In genomic region chr10:21230219-21230618, GRCh38 we compare ENCODE assay signal across 23 cellular contexts.
A peak's percentile ranks its signal among the peaks of the same experiment; 100 is the strongest.
DNase-seq lines count a peak whose midpoint lies in the region; ATAC-seq and TF ChIP-seq lines count a peak whose summit lies in the region.
"Had no signal": no experiment of that assay in that cellular context is flagged by ENCODE, and none has a peak within 500 bp of the region (broad histone marks: within the 10 kb centered on the region; RNA-seq: fewer than 3 reads in every experiment).

No MANE protein-coding gene starts in this region.

- H3K27me3 ChIP-seq in GM06990 (replicated peaks; ENCODE audit: control insufficient read depth, insufficient read depth, low read length) (no peaks in the 10 kb centered on the region; the same call in 1 of the 2 replicates), trophoblast cell (ENCODE audit: insufficient read depth, low read length) (no peaks in the 10 kb centered on the region)
- H3K27me3 ChIP-seq: MG63 had no signal

- H3K18ac ChIP-seq in trophoblast cell (ENCODE audit: low read length) = no peak overlapping the region

- H3K79me1 ChIP-seq in trophoblast cell (ENCODE audit: low read length) = no peaks in the 10 kb centered on the region

- H3K4me3 ChIP-seq in GM06990 (replicated peaks; ENCODE audit: low read depth, low read length) (no peak overlapping the region), trophoblast cell (ENCODE audit: low read depth, low read length) (no peak overlapping the region)
- H3K4me3 ChIP-seq: MG63 had no signal

- no peak overlapping the region for H2BK5ac ChIP-seq in trophoblast cell (ENCODE audit: low read depth, low read length, poor library complexity)

- peaks cover 2% of the 10 kb centered on the region for H3K9me3 ChIP-seq in trophoblast cell (ENCODE audit: insufficient read depth, low read depth, low read length)
- H3K9me3 ChIP-seq: MG63 had no signal

- H2AK5ac ChIP-seq in trophoblast cell (ENCODE audit: low read length) = no peak overlapping the region

- no peak overlapping the region for H3K27ac ChIP-seq in trophoblast cell (ENCODE audit: low read depth, low read length)
- H3K27ac ChIP-seq: 22Rv1, C4-2B had no signal

- no peak overlapping the region for H4K8ac ChIP-seq in trophoblast cell (ENCODE audit: low read depth, low read length)

- no peak overlapping the region for H4K12ac ChIP-seq in trophoblast cell (ENCODE audit: low read depth, low read length)

- ATAC-seq in GM18858 (IDR thresholded peaks at IDR 0.05; ENCODE audit: unreplicated experiment) (peak; percentile 74), GM21526 (IDR thresholded peaks at IDR 0.05; ENCODE audit: low FRiP score, unreplicated experiment) (peak; percentile 69), HG03066 (IDR thresholded peaks at IDR 0.05; ENCODE audit: low read depth, unreplicated experiment) (peak; percentile 54)

- H3K4me2 ChIP-seq in trophoblast cell (ENCODE audit: low read length) = no peak overlapping the region

- H3K36me3 ChIP-seq in GM06990 (ENCODE audit: control insufficient read depth, insufficient read depth, low read length) = no peaks in the 10 kb centered on the region
- peaks cover 0 to 2% of the 10 kb centered on the region in 2 experiments for H3K36me3 ChIP-seq in trophoblast cell (ENCODE audit: control insufficient read depth in 1 of 2, insufficient read depth in 2 of 2, low read length in 2 of 2)
- H3K36me3 ChIP-seq: MG63 had no signal

- no peak overlapping the region for H2BK120ac ChIP-seq in trophoblast cell (ENCODE audit: insufficient read depth, low read length, poor library complexity)

- no peak overlapping the region for H3K23ac ChIP-seq in trophoblast cell (ENCODE audit: low read length)

- H4K91ac ChIP-seq in trophoblast cell (ENCODE audit: low read depth, low read length) = no peak overlapping the region

- H2BK12ac ChIP-seq in trophoblast cell (ENCODE audit: low read length) = no peak overlapping the region

- no peak for TF ChIP-seq CTCF in GM06990 (IDR thresholded peaks at IDR 0.05; ENCODE audit: insufficient read depth, low read length, poor library complexity, severe bottlenecking)

- H2AFZ ChIP-seq in trophoblast cell (ENCODE audit: insufficient read depth, low read length, poor library complexity) = no peak overlapping the region

- no peak overlapping the region for H3K9ac ChIP-seq in trophoblast cell (ENCODE audit: low read length)

- DNase-seq in GM06990 (ENCODE audit: extremely low read depth, insufficient read length) (peak; percentile 41), OCI-M1 (lab: John Stamatoyannopoulos, UW) (no peak), trophoblast cell (no peak), RPMI8226 (no peak)
- DNase-seq in stimulated activated CD4-positive, alpha-beta T cell treated with anti-CD3 and anti-CD28 coated beads, Interleukin-12 subunit alpha, Interleukin-12 subunit beta, amount 100 ng/mL, for 4 hours = no peak
- DNase-seq: AML-193; DMS79; H7; HFFc6; Kasumi-1; MG63; NCI-H1092; NCI-H1436 treated with DMSO at 0.1 percent for 48 hours; NCI-H2081 treated with DMSO at 0.1 percent for 48 hours; NCI-H446 treated with DMSO at 0.1 percent for 48 hours; NCI-H748 treated with DMSO at 0.1 percent for 48 hours; NK-92 treated with Interleukin-12 subunit alpha and Interleukin-12 subunit beta, amount 100 ng/mL, for 24 hours; Right ventricle myocardium superior had no signal

- no peak overlapping the region for H3K14ac ChIP-seq in trophoblast cell (ENCODE audit: low read length)

- no peak overlapping the region for H3K4ac ChIP-seq in trophoblast cell (ENCODE audit: low read depth, low read length)

- no peaks in the 10 kb centered on the region for H3K4me1 ChIP-seq in trophoblast cell (ENCODE audit: control insufficient read depth in 1 of 2, insufficient read depth in 2 of 2, low read length in 2 of 2)

- no peaks in the 10 kb centered on the region for H3K79me2 ChIP-seq in trophoblast cell (ENCODE audit: control insufficient read depth, insufficient read depth, low read length, poor library complexity)
